20 cellular contexts compared by ENCODE assay signal in genomic region chr15:100942656-100943055, GRCh38.
"Had no signal": no experiment of that assay in that cellular context is flagged by ENCODE, and none has a peak within 500 bp of the region (broad histone marks: within the 10 kb centered on the region; RNA-seq: fewer than 3 reads in every experiment).

No MANE protein-coding gene starts in this region.

- H3K4me3 ChIP-seq: body of pancreas, dorsolateral prefrontal cortex, hepatocyte, sigmoid colon, thoracic aorta, upper lobe of right lung had no signal

- H3K27ac Mint-ChIP-seq: activated CD4-positive, alpha-beta memory T cell treated with anti-CD3 and anti-CD28 coated beads for 36 hours; activated CD4-positive, alpha-beta T cell treated with anti-CD3 and anti-CD28 coated beads for 36 hours; activated naive CD8-positive, alpha-beta T cell treated with anti-CD3 and anti-CD28 coated beads, Interleukin-2, amount 10 ng/mL, durations not matched to agents 7 days and 5 days; activated T-helper 2 cell treated with anti-CD3 and anti-CD28 coated beads, Interferon-gamma antibody, Interleukin-2, Interleukin-4, amounts not matched to agents 10 μg/mL and 5 μg/mL and 100 μg/mL, durations not matched to agents 14 hours and 24 hours and 36 hours; natural killer cell; stimulated activated memory B cell treated with anti-CD40 and anti-IgM and Interleukin-4, amounts not matched to agents 10 μg/mL and 1 μg/mL and 100 μg/mL, for 72 hours; T-helper 2 cell treated with Interferon-gamma antibody and Interleukin-4, amounts not matched to agents 5 μg/mL and 100 μg/mL, for 36 hours; WTC11 had no signal

- H3K4me2 ChIP-seq: hepatocyte had no signal

- ATAC-seq: activated CD4-positive, alpha-beta T cell treated with anti-CD3 and anti-CD28 coated beads for 36 hours; body of pancreas; natural killer cell; stimulated activated memory B cell treated with anti-CD40 and anti-IgM and Interleukin-4, amounts not matched to agents 10 μg/mL and 1 μg/mL and 100 μg/mL, for 72 hours; upper lobe of right lung; WTC11 had no signal

- H3K27me3 ChIP-seq: body of pancreas, hepatocyte, neutrophil, sigmoid colon, upper lobe of right lung had no signal

- H3K4me3 Mint-ChIP-seq: activated CD4-positive, alpha-beta memory T cell treated with anti-CD3 and anti-CD28 coated beads for 36 hours; activated CD4-positive, alpha-beta T cell treated with anti-CD3 and anti-CD28 coated beads for 36 hours; activated naive CD8-positive, alpha-beta T cell treated with anti-CD3 and anti-CD28 coated beads, Interleukin-2, amount 10 ng/mL, durations not matched to agents 7 days and 5 days; natural killer cell; T-helper 2 cell treated with Interferon-gamma antibody and Interleukin-4, amounts not matched to agents 5 μg/mL and 100 μg/mL, for 36 hours; WTC11 had no signal

- H3K79me2 ChIP-seq: hepatocyte had no signal

- H3K27me3 Mint-ChIP-seq: activated CD4-positive, alpha-beta memory T cell treated with anti-CD3 and anti-CD28 coated beads for 36 hours; stimulated activated memory B cell treated with anti-CD40 and anti-IgM and Interleukin-4, amounts not matched to agents 10 μg/mL and 1 μg/mL and 100 μg/mL, for 72 hours had no signal

- DNase-seq: activated CD4-positive, alpha-beta memory T cell treated with anti-CD3 and anti-CD28 coated beads for 36 hours; activated CD4-positive, alpha-beta T cell treated with anti-CD3 and anti-CD28 coated beads for 36 hours; activated naive CD4-positive, alpha-beta T cell treated with Interleukin-2 at 50 U/mL for 16 hours; activated naive CD8-positive, alpha-beta T cell treated with anti-CD3 and anti-CD28 coated beads, Interleukin-2, amount 10 ng/mL, durations not matched to agents 7 days and 5 days; activated T-cell treated with anti-CD3 and anti-CD28 coated beads, Interleukin-2, amount 50 U/mL, for 1 hour; amygdala; body of pancreas; dorsolateral prefrontal cortex; mesendoderm; natural killer cell; sigmoid colon; stimulated activated CD4-positive, alpha-beta T cell treated with anti-CD3 and anti-CD28 coated beads, Interleukin-4, amount 100 ng/mL, for 4 hours; upper lobe of right lung had no signal

- H3K4me1 ChIP-seq: body of pancreas, sigmoid colon, upper lobe of right lung had no signal

- H3K36me3 Mint-ChIP-seq: activated CD4-positive, alpha-beta memory T cell treated with anti-CD3 and anti-CD28 coated beads for 36 hours; activated naive CD8-positive, alpha-beta T cell treated with anti-CD3 and anti-CD28 coated beads, Interleukin-2, amount 10 ng/mL, durations not matched to agents 7 days and 5 days; natural killer cell; stimulated activated memory B cell treated with anti-CD40 and anti-IgM and Interleukin-4, amounts not matched to agents 10 μg/mL and 1 μg/mL and 100 μg/mL, for 72 hours; WTC11 had no signal

- H2AFZ ChIP-seq: hepatocyte had no signal

- H3K27ac ChIP-seq: body of pancreas, hepatocyte, sigmoid colon, thoracic aorta, upper lobe of right lung had no signal

- H3K36me3 ChIP-seq: neutrophil, sigmoid colon, thoracic aorta, upper lobe of right lung had no signal

- H3K4me1 Mint-ChIP-seq: activated CD4-positive, alpha-beta T cell treated with anti-CD3 and anti-CD28 coated beads for 36 hours; activated naive CD8-positive, alpha-beta T cell treated with anti-CD3 and anti-CD28 coated beads, Interleukin-2, amount 10 ng/mL, durations not matched to agents 7 days and 5 days; natural killer cell had no signal

- H3K9me3 ChIP-seq: body of pancreas, neutrophil, sigmoid colon, thoracic aorta, upper lobe of right lung had no signal

- H3K9me3 Mint-ChIP-seq: activated CD4-positive, alpha-beta memory T cell treated with anti-CD3 and anti-CD28 coated beads for 36 hours; activated naive CD8-positive, alpha-beta T cell treated with anti-CD3 and anti-CD28 coated beads, Interleukin-2, amount 10 ng/mL, durations not matched to agents 7 days and 5 days; activated T-helper 2 cell treated with anti-CD3 and anti-CD28 coated beads, Interferon-gamma antibody, Interleukin-2, Interleukin-4, amounts not matched to agents 10 μg/mL and 5 μg/mL and 100 μg/mL, durations not matched to agents 14 hours and 24 hours and 36 hours; natural killer cell; stimulated activated memory B cell treated with anti-CD40 and anti-IgM and Interleukin-4, amounts not matched to agents 10 μg/mL and 1 μg/mL and 100 μg/mL, for 72 hours; T-helper 2 cell treated with Interferon-gamma antibody and Interleukin-4, amounts not matched to agents 5 μg/mL and 100 μg/mL, for 36 hours; WTC11 had no signal
